ENCODE assay signal across 8 cellular contexts in the genomic region with DNA sequence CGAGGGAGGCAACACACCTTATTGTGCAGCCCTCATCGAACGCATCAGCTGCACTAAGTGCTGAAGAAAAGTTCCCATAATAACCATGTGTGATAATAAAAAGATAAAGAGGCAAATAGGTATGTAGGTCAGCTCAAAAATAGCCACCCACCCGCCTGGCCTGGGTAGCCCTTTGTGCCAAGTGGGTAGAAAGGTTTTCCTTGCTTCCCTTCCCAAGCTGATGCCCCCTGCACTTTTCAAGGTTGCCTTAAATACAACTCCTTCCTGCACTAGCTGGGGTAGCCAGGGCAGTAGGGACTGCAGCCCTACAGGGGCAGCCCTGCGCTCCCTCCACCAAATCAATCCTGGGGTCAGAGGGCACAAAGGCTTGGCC. TPM values are rescaled to one million over a fixed set of nuclear protein-coding genes. Genes with fewer than 3 reads are reported as not detected.
DNase-seq lines count a peak whose midpoint lies in the region; ATAC-seq and TF ChIP-seq lines count a peak whose summit lies in the region.

No MANE protein-coding gene starts in this region.

- no peak overlapping the region for H3K9ac ChIP-seq in rectal smooth muscle tissue (ENCODE audit: low read length)

- intact Hi-C loops in Right ventricle myocardium superior (cut with DNase I), result no loop called here

- H3K36me3 ChIP-seq in rectal smooth muscle tissue (ENCODE audit: control insufficient read depth, insufficient read depth, low read length) (no peaks in the 10 kb centered on the region), MG63 (no peaks in the 10 kb centered on the region)

- H3K4me3 ChIP-seq in GM12864 (ENCODE audit: low read depth, low read length), result peak overlapping the region; percentile 57
- H3K4me3 ChIP-seq in rectal smooth muscle tissue (ENCODE audit: low read length), result peak overlapping the region; percentile 42
- H3K4me3 ChIP-seq in MG63, result no peak overlapping the region

- no peaks in the 10 kb centered on the region for H3K9me3 Mint-ChIP-seq in T-cell

- no peak for ATAC-seq in T-cell (replicated peaks in 1 of 4)
- ATAC-seq in Right ventricle myocardium superior (ENCODE audit: poor library complexity), result peak; percentile 71

- TF ChIP-seq CTCF in GM12864 (IDR thresholded peaks at IDR 0.05; ENCODE audit: low read depth, low read length, missing control alignments), result no peak

- H3K4me1 Mint-ChIP-seq in T-cell, result peaks cover 68 to 74% (median 72%) of the 10 kb centered on the region in 3 donors

- H3K4me1 ChIP-seq in rectal smooth muscle tissue (ENCODE audit: control insufficient read depth, insufficient read depth, low read length), result peaks cover 20% of the 10 kb centered on the region

- H3K27me3 ChIP-seq in rectal smooth muscle tissue (ENCODE audit: control insufficient read depth, insufficient read depth, low read length) (no peaks in the 10 kb centered on the region), MG63 (no peaks in the 10 kb centered on the region)

- peak overlapping the region; percentile 94 to 98 for H3K27ac Mint-ChIP-seq in T-cell

- peak overlapping the region; percentile 79 for H3K27ac ChIP-seq in rectal smooth muscle tissue (ENCODE audit: low read depth, low read length)

- H3K27me3 Mint-ChIP-seq in T-cell, result no peaks in the 10 kb centered on the region

- H3K9me3 ChIP-seq in MG63, result no peaks in the 10 kb centered on the region

- POLR2A ChIA-PET in T-cell (lab: Charles Lee), result interaction anchor here (0.6 to 1.6 kb wide), 7 partner anchors 9 to 835 kb away, joined by 3 to 6 read pairs (median 4); partner anchors contain the start of gene DDIT4 (in 1 of the 2)

- CTCF ChIA-PET in T-cell (lab: Charles Lee), result interaction anchor here (0.5 to 2.0 kb wide), 12 partner anchors 11 to 837 kb away, joined by 3 to 15 read pairs (median 4); partner anchors contain the start of genes DDIT4 (in 1 of the 2) and P4HA1 (in 1 of the 2)

- H3K4me3 Mint-ChIP-seq in T-cell, result peak overlapping the region; percentile 86 to 87 (median 87)

- DNase-seq in GM12864 (ENCODE audit: low read depth), result no peak
- no peak for DNase-seq in T-cell
- DNase-seq in Right ventricle myocardium superior, result no peak
- DNase-seq in DMS79 treated with DMSO at 0.1 percent for 48 hours (lab: John Stamatoyannopoulos, UW), result no peak
- DNase-seq in MG63, result no peak
- no peak for DNase-seq in LoVo (ENCODE audit: low spot score)
- no peak for DNase-seq in globus pallidus (ENCODE audit: low spot score)

- no peaks in the 10 kb centered on the region for H3K36me3 Mint-ChIP-seq in T-cell

RNA-seq across cellular contexts. Expression of gene DDIT4, which starts 13.5 kb away (rescaled TPM):
- 100 to 1,000 TPM in 2 of 5 donors, 10 to 100 TPM in 3; 39.9 to 326 (median 52.1) TPM for total RNA-seq in T-cell
- 54.8 TPM for total RNA-seq in Right ventricle myocardium superior
- total RNA-seq in MG63 (2014; rRNA removed; shearing (Covaris generic); ENCODE audit: low replicate concordance), result 260 and 266 TPM in 2 replicates

RNA-seq across cellular contexts. Expression of gene ASCC1, which starts 44.1 kb away (rescaled TPM):
- total RNA-seq in T-cell, result 10 to 100 TPM; 15.7 to 24.1 (median 21.7) TPM
- total RNA-seq in Right ventricle myocardium superior, result 32.0 TPM
- total RNA-seq in MG63 (2014; rRNA removed; shearing (Covaris generic); ENCODE audit: low replicate concordance), result 12.6 and 28.1 TPM in 2 replicates

RNA-seq across cellular contexts. Expression of gene ANAPC16, which starts 44.4 kb away (rescaled TPM):
- total RNA-seq in T-cell (100 to 1,000 TPM in 3 of 5 donors, 10 to 100 TPM in 2; 97.9 to 119 (median 106) TPM), Right ventricle myocardium superior (242 TPM)
- 61.1 and 141 TPM in 2 replicates for total RNA-seq in MG63 (2014; rRNA removed; shearing (Covaris generic); ENCODE audit: low replicate concordance)
